In the genomic region with DNA sequence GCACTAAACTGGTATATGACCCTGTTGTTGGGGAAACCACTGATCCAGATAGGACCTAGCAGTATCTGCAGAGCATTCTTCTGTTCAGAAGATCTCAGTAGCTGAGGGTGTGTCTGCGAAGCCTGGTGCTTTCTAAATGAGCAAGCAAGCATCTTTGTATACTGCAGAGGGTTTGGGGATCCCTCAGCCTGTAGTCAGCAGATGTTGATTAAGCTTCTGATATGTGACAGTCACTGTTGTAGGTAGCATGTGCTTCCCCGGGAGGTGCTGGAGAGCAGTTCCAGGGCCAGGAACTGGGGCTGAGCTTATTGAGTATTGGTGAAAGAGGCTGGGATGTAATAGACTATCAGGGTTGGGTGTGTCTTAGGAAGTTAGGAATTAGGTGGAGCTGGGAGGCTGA, we compare ENCODE assay signal across 9 cellular contexts. TPM values are rescaled to one million over a fixed set of nuclear protein-coding genes. Genes with fewer than 3 reads are reported as not detected.
DNase-seq lines count a peak whose midpoint lies in the region; TF ChIP-seq lines count a peak whose summit lies in the region.
"Had no signal": no experiment of that assay in that cellular context is flagged by ENCODE, and none has a peak within 500 bp of the region (broad histone marks: within the 10 kb centered on the region; RNA-seq: fewer than 3 reads in every experiment).

No MANE protein-coding gene starts in this region.

- H3K4me1 ChIP-seq in rectal smooth muscle tissue (ENCODE audit: control insufficient read depth, insufficient read depth, low read length) = peaks cover 17% of the 10 kb centered on the region

- H3K27ac Mint-ChIP-seq in activated T-cell treated with anti-CD3 and anti-CD28 coated beads, Interleukin-2, amount 50 U/mL, for 24 hours = peak overlapping the region; percentile 100
- H3K27ac Mint-ChIP-seq in endothelial cell (ENCODE audit: unreplicated experiment) = peak overlapping the region; percentile 75

- H3K27ac ChIP-seq in rectal smooth muscle tissue (ENCODE audit: low read depth, low read length) = no peak overlapping the region

- H3K36me3 ChIP-seq in rectal smooth muscle tissue (ENCODE audit: control insufficient read depth, insufficient read depth, low read length) = peaks cover 13% of the 10 kb centered on the region

- H3K9ac ChIP-seq in rectal smooth muscle tissue (ENCODE audit: low read length) = no peak overlapping the region

- peaks cover 54% of the 10 kb centered on the region for H3K4me1 Mint-ChIP-seq in activated T-cell treated with anti-CD3 and anti-CD28 coated beads, Interleukin-2, amount 50 U/mL, for 24 hours (ENCODE audit: low read depth)
- H3K4me1 Mint-ChIP-seq in endothelial cell (ENCODE audit: unreplicated experiment) = peaks cover 43% of the 10 kb centered on the region

- H3K4me3 Mint-ChIP-seq in activated T-cell treated with anti-CD3 and anti-CD28 coated beads, Interleukin-2, amount 50 U/mL, for 24 hours = peak overlapping the region; percentile 99
- peak overlapping the region; percentile 100 for H3K4me3 Mint-ChIP-seq in endothelial cell (ENCODE audit: unreplicated experiment)

- H3K4me3 ChIP-seq in rectal smooth muscle tissue (ENCODE audit: low read length) = peak overlapping the region; percentile 18

- TF ChIP-seq CTCF in endothelial cell (IDR thresholded peaks at IDR 0.05; ENCODE audit: unreplicated experiment) = no peak

- DNase-seq in activated T-cell treated with anti-CD3 and anti-CD28 coated beads, Interleukin-2, amount 50 U/mL, for 24 hours = no peak
- DNase-seq in activated T-cell treated with anti-CD3 and anti-CD28 coated beads for 4 hours = no peak
- no peak for DNase-seq in endothelial cell (ENCODE audit: low spot score)
- no peak for DNase-seq in hepatic stellate cell (ENCODE audit: low spot score)
- no peak for DNase-seq in amniotic stem cell (lab: John Stamatoyannopoulos, UW)
- DNase-seq in mucosa of gallbladder (ENCODE audit: low spot score) = no peak

- no peaks in the 10 kb centered on the region for H3K27me3 Mint-ChIP-seq in activated T-cell treated with anti-CD3 and anti-CD28 coated beads, Interleukin-2, amount 50 U/mL, for 24 hours
- peaks cover 23% of the 10 kb centered on the region for H3K27me3 Mint-ChIP-seq in endothelial cell (ENCODE audit: unreplicated experiment)
- H3K27me3 Mint-ChIP-seq: memory B cell had no signal

- H3K36me3 Mint-ChIP-seq in activated T-cell treated with anti-CD3 and anti-CD28 coated beads, Interleukin-2, amount 50 U/mL, for 24 hours (ENCODE audit: low read depth) = peaks cover 59% of the 10 kb centered on the region
- peaks cover 27% of the 10 kb centered on the region for H3K36me3 Mint-ChIP-seq in endothelial cell (ENCODE audit: low read depth, unreplicated experiment)

- no peaks in the 10 kb centered on the region for H3K9me3 Mint-ChIP-seq in activated T-cell treated with anti-CD3 and anti-CD28 coated beads, Interleukin-2, amount 50 U/mL, for 24 hours
- H3K9me3 Mint-ChIP-seq in endothelial cell (ENCODE audit: unreplicated experiment) = no peaks in the 10 kb centered on the region
- H3K9me3 Mint-ChIP-seq: memory B cell had no signal

- no peaks in the 10 kb centered on the region for H3K27me3 ChIP-seq in rectal smooth muscle tissue (ENCODE audit: control insufficient read depth, insufficient read depth, low read length)

TF ChIP-seq in PFSK-1, 5 proteins besides CTCF, POLR2A, EP300 and RAD21:
- TF ChIP-seq, protein P1, sequence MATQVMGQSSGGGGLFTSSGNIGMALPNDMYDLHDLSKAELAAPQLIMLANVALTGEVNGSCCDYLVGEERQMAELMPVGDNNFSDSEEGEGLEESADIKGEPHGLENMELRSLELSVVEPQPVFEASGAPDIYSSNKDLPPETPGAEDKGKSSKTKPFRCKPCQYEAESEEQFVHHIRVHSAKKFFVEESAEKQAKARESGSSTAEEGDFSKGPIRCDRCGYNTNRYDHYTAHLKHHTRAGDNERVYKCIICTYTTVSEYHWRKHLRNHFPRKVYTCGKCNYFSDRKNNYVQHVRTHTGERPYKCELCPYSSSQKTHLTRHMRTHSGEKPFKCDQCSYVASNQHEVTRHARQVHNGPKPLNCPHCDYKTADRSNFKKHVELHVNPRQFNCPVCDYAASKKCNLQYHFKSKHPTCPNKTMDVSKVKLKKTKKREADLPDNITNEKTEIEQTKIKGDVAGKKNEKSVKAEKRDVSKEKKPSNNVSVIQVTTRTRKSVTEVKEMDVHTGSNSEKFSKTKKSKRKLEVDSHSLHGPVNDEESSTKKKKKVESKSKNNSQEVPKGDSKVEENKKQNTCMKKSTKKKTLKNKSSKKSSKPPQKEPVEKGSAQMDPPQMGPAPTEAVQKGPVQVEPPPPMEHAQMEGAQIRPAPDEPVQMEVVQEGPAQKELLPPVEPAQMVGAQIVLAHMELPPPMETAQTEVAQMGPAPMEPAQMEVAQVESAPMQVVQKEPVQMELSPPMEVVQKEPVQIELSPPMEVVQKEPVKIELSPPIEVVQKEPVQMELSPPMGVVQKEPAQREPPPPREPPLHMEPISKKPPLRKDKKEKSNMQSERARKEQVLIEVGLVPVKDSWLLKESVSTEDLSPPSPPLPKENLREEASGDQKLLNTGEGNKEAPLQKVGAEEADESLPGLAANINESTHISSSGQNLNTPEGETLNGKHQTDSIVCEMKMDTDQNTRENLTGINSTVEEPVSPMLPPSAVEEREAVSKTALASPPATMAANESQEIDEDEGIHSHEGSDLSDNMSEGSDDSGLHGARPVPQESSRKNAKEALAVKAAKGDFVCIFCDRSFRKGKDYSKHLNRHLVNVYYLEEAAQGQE (IDR thresholded peaks at IDR 0.05; ENCODE audit: insufficient read depth in 1 of 2, low read depth in 2 of 2, low read length in 2 of 2) = no peak
- TF ChIP-seq TAF1 (IDR thresholded peaks at IDR 0.05; ENCODE audit: borderline replicate concordance, insufficient read depth, low read length) = no peak
- no peak for TF ChIP-seq SIN3A (IDR thresholded peaks at IDR 0.05; ENCODE audit: borderline replicate concordance, insufficient read depth, low read length)
- TF ChIP-seq POLR2AphosphoS5 (IDR thresholded peaks at IDR 0.05; ENCODE audit: low read depth, low read length) = 0 out of 2 replicates have a peak, but pooled peaks have one; percentile 24

RNA-seq across cellular contexts. Expression of a gene that starts 1.5 kb away (rescaled TPM):
- 79.8 TPM for polyA plus RNA-seq in PFSK-1 (2012; ENCODE audit: insufficient read length, low read depth)
- 90.3 TPM for total RNA-seq in endothelial cell (ENCODE audit: unreplicated experiment)
- total RNA-seq in mucosa of gallbladder = 86.0 TPM

RNA-seq across cellular contexts. Expression of a gene that starts 3.5 kb away (rescaled TPM):
- polyA plus RNA-seq in PFSK-1 (2012; ENCODE audit: insufficient read length, low read depth) = 67.9 TPM
- 23.9 TPM for total RNA-seq in endothelial cell (ENCODE audit: unreplicated experiment)
- total RNA-seq in mucosa of gallbladder = 96.1 TPM

RNA-seq across cellular contexts. Expression of a gene that starts 22.2 kb away (rescaled TPM):
- 97.1 TPM for polyA plus RNA-seq in PFSK-1 (2012; ENCODE audit: insufficient read length, low read depth)
- total RNA-seq in endothelial cell (ENCODE audit: unreplicated experiment) (76.1 TPM), mucosa of gallbladder (174 TPM)

RNA-seq across cellular contexts. Expression of a gene that starts 22.3 kb away (rescaled TPM):
- polyA plus RNA-seq in PFSK-1 (2012; ENCODE audit: insufficient read length, low read depth) = 68.9 TPM
- 50.1 TPM for total RNA-seq in endothelial cell (ENCODE audit: unreplicated experiment)
- 18.9 TPM for total RNA-seq in mucosa of gallbladder

RNA-seq across cellular contexts. Expression of a gene that starts 33.6 kb away (rescaled TPM):
- 393 TPM for polyA plus RNA-seq in PFSK-1 (2012; ENCODE audit: insufficient read length, low read depth)
- total RNA-seq in endothelial cell (ENCODE audit: unreplicated experiment) = 175 TPM
- 103 TPM for total RNA-seq in mucosa of gallbladder
